13 cellular contexts compared by ENCODE assay signal in the genomic region with DNA sequence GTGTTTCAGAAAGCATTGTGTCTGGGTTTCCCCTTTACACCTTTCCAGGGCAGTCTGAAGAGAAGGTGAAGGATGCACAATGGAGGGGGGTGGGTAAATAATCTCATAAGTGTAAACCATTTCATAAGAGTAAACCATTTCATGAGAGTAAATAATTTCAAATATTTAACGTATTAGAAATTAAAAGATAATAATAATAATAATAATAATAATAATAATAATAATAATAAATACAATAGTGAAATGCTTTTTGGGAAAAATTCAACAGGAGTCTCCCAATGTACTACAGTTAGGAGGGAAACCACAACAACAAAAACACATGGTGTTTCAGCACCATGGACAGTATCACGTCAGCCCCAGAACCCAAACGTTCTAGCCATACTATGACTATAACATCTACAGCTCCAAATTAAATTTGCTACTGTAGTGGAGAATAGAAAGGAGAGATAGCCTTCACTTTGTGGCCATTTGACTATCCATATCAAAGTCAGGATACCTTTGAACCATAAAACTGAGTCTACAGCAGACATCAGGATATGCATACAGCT.
DNase-seq lines count a peak whose midpoint lies in the region; ATAC-seq lines count a peak whose summit lies in the region.
"Had no signal": no experiment of that assay in that cellular context is flagged by ENCODE, and none has a peak within 500 bp of the region (broad histone marks: within the 10 kb centered on the region; RNA-seq: fewer than 3 reads in every experiment).

No MANE protein-coding gene starts in this region.

- no peak for ATAC-seq in GM19397 (IDR thresholded peaks at IDR 0.05; ENCODE audit: unreplicated experiment)
- ATAC-seq: naive thymus-derived CD8-positive, alpha-beta T cell had no signal

- H3K9me3 Mint-ChIP-seq in immature natural killer cell, result no peaks in the 10 kb centered on the region
- H3K9me3 Mint-ChIP-seq: activated T-helper 2 cell treated with anti-CD3 and anti-CD28 coated beads, Interferon-gamma antibody, Interleukin-2, Interleukin-4, amounts not matched to agents 10 μg/mL and 5 μg/mL and 100 μg/mL, durations not matched to agents 14 hours and 24 hours and 36 hours had no signal

- no peaks in the 10 kb centered on the region for H3K4me1 Mint-ChIP-seq in immature natural killer cell

- H3K27me3 Mint-ChIP-seq in immature natural killer cell (ENCODE audit: low read depth in 3 of 3), result peaks cover 8 to 10% (median 10%) of the 10 kb centered on the region in 3 donors

- intact Hi-C loops in posterior vena cava (cut with DNase I), result no loop called here

- DNase-seq in DMS 273 (lab: John Stamatoyannopoulos, UW; ENCODE audit: unreplicated experiment), result peak; percentile 4
- no peak for DNase-seq in DMS 273 treated with DMSO at 0.1 percent for 48 hours (lab: John Stamatoyannopoulos, UW)
- peak; percentile 0 for DNase-seq in KG1 (lab: John Stamatoyannopoulos, UW)
- peak; percentile 6 for DNase-seq in activated CD4-positive, alpha-beta T cell treated with anti-CD3 and anti-CD28 coated beads, Interleukin-2, amount 50 U/mL, for 1 hour
- peak in 2 of 3 donors; percentile 4 to 24 for DNase-seq in immature natural killer cell
- no peak for DNase-seq in posterior vena cava (ENCODE audit: low spot score)
- DNase-seq in NCI-H2196 treated with DMSO at 0.1 percent for 48 hours (lab: John Stamatoyannopoulos, UW; ENCODE audit: unreplicated experiment), result no peak
- DNase-seq: DMS79 treated with DMSO at 0.1 percent for 48 hours, NCI-H2171 treated with DMSO at 0.1 percent for 48 hours, RPMI8226 had no signal

- no peak overlapping the region for H3K4me3 Mint-ChIP-seq in immature natural killer cell
- H3K4me3 Mint-ChIP-seq: naive thymus-derived CD8-positive, alpha-beta T cell had no signal

- H3K27ac Mint-ChIP-seq in immature natural killer cell, result no peak overlapping the region
- H3K27ac Mint-ChIP-seq: activated T-helper 2 cell treated with anti-CD3 and anti-CD28 coated beads, Interferon-gamma antibody, Interleukin-2, Interleukin-4, amounts not matched to agents 10 μg/mL and 5 μg/mL and 100 μg/mL, durations not matched to agents 14 hours and 24 hours and 36 hours; naive thymus-derived CD8-positive, alpha-beta T cell had no signal

- H3K36me3 Mint-ChIP-seq in immature natural killer cell, result no peaks in the 10 kb centered on the region
- H3K36me3 Mint-ChIP-seq: naive thymus-derived CD8-positive, alpha-beta T cell had no signal

Comparison
In these comparisons a context has a peak if more than half of its experiments do, and no peak if none do; other contexts are left out.
1. DNase-seq: peak in DMS 273 (single experiment), KG1 (single experiment), activated CD4-positive, alpha-beta T cell treated with anti-CD3 and anti-CD28 coated beads, Interleukin-2, amount 50 U/mL, for 1 hour (single experiment) and immature natural killer cell (2 of 3); none in DMS 273 treated with DMSO at 0.1 percent for 48 hours (single experiment), posterior vena cava (single experiment) and NCI-H2196 treated with DMSO at 0.1 percent for 48 hours (single experiment).